In the genomic region with DNA sequence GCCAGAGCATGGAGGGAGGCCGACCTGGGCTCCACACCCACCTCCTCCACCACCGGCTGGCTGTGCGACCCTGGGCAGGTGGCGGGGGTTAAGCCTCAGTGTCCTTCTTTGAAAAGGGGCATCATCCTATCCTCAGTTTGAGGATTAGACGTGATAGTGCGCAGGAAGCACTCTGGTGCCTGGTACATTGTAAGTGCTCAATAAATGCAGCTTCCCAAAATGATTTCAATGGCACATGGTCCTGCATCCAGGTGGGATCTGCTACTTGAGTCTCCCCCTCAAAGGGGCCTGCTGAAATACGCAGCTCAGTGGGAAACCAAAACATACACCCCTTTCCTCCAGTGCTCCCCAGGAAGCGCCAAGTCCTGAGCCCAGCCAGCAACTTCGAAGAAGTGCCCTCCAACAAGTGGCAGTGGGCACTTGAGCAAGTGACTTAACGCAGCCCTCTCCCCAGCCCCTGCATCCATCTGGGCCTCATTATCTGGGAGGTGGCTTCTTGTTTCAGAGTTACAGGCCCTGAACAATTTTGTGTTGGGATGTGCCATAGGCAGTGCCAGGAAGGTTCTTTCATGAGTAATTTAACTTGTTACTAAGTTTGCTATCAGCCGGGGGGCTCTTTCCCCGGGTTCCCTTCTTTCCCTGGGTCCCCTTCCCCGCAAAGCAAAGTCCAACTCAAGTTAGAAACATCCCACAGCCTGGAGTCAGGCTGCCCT, we compare ENCODE assay signal across 1 cellular context.
A peak's percentile ranks its signal among the peaks of the same experiment; 100 is the strongest.
TF ChIP-seq lines count a peak whose summit lies in the region.

No MANE protein-coding gene starts in this region.

TF ChIP-seq in H1, 55 proteins besides CTCF, POLR2A, EP300 and RAD21:
- no peak for TF ChIP-seq CEBPB (IDR thresholded peaks at IDR 0.05; ENCODE audit: low read depth, low read length)
- TF ChIP-seq, protein P1, sequence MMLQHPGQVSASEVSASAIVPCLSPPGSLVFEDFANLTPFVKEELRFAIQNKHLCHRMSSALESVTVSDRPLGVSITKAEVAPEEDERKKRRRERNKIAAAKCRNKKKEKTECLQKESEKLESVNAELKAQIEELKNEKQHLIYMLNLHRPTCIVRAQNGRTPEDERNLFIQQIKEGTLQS (IDR thresholded peaks at IDR 0.05; ENCODE audit: insufficient read depth, low read depth, low read length), result no peak
- TF ChIP-seq POLR2AphosphoS5 (IDR thresholded peaks at IDR 0.05; ENCODE audit: low read depth, low read length), result peak; percentile 15; the same call in 1 of the 2 replicates
- TF ChIP-seq, protein P2, sequence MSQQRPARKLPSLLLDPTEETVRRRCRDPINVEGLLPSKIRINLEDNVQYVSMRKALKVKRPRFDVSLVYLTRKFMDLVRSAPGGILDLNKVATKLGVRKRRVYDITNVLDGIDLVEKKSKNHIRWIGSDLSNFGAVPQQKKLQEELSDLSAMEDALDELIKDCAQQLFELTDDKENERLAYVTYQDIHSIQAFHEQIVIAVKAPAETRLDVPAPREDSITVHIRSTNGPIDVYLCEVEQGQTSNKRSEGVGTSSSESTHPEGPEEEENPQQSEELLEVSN (IDR thresholded peaks at IDR 0.05), result peak; percentile 15; the same call in 1 of the 2 replicates
